In the genomic region with DNA sequence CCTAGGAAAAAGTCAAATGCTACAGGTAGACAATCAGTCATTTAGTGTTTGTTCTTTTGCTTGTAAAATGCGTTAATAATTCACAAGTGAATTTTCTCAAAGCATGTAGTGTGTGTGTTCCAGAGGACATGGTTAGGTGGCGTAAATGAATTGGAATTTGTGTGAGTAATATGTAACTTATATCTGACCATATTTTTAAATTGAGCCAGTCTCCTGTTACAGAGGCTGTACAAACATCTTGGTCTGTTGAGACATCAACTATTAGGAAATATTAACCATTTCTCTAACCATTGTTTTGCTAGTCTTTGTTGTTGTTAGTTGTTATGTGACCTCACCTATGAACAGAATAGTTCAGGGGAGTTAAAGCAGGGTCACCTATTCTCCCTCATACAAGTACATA, we compare ENCODE assay signal across 19 cellular contexts. TPM values are rescaled to one million over a fixed set of nuclear protein-coding genes. Genes with fewer than 3 reads are reported as not detected.
DNase-seq lines count a peak whose midpoint lies in the region; FAIRE-seq and TF ChIP-seq lines count a peak whose summit lies in the region.
"Had no signal": no experiment of that assay in that cellular context is flagged by ENCODE, and none has a peak within 500 bp of the region (broad histone marks: within the 10 kb centered on the region; RNA-seq: fewer than 3 reads in every experiment).

No MANE protein-coding gene starts in this region.

- no peak overlapping the region for H3K9ac ChIP-seq in mammary epithelial cell (ENCODE audit: insufficient read depth, low read length)
- no peak overlapping the region for H3K9ac ChIP-seq in kidney (ENCODE audit: low read length in 2 of 2)

- H3K79me2 ChIP-seq in mammary epithelial cell (ENCODE audit: insufficient read depth, low read length): no peaks in the 10 kb centered on the region

- no peak overlapping the region for H3K4me3 ChIP-seq in mammary epithelial cell (replicated peaks in 1 of 3; ENCODE audit: insufficient read depth in 1 of 3, low read depth in 2 of 3, low read length in 3 of 3)
- H3K4me3 ChIP-seq in kidney (ENCODE audit: low read length in 2 of 2): no peak overlapping the region
- no peak overlapping the region for H3K4me3 ChIP-seq in uterus
- H3K4me3 ChIP-seq: ascending aorta, HAP-1 had no signal

- no peaks in the 10 kb centered on the region for H3K4me1 ChIP-seq in mammary epithelial cell (ENCODE audit: insufficient read depth, low read length)
- no peaks in the 10 kb centered on the region for H3K4me1 ChIP-seq in kidney (ENCODE audit: control insufficient read depth in 1 of 2, insufficient read depth in 1 of 2, low read depth in 1 of 2, low read length in 2 of 2)
- no peaks in the 10 kb centered on the region for H3K4me1 ChIP-seq in uterus
- H3K4me1 ChIP-seq: ascending aorta, foreskin keratinocyte had no signal

- peak; percentile 13 for FAIRE-seq in kidney (lab: Jason Lieb, UNC)
- FAIRE-seq: A204.1, G401.6, GM12892 had no signal

- 85% methylated on average over 2 of the region's 2 CpGs for WGBS in mammary epithelial cell (ENCODE audit: low coverage, missing lambda C conversion rate)

- TF ChIP-seq POLR2A in uterus (IDR thresholded peaks at IDR 0.05): no peak

- TF ChIP-seq CTCF in 22Rv1 (IDR thresholded peaks at IDR 0.05) (no peak), mammary epithelial cell (conservative IDR thresholded peaks at IDR 0.05 in 1 of 2, IDR thresholded peaks at IDR 0.05 in 1 of 2; ENCODE audit: extremely low read depth in 1 of 2, insufficient read depth in 1 of 2, low read depth in 1 of 2, low read length in 2 of 2) (no peak), kidney (IDR thresholded peaks at IDR 0.05; ENCODE audit: borderline replicate concordance, extremely low read depth, insufficient read depth) (no peak), uterus (IDR thresholded peaks at IDR 0.05) (no peak)

- no peak overlapping the region for H2AFZ ChIP-seq in mammary epithelial cell (ENCODE audit: low read depth, low read length)

- dilution Hi-C loops in mammary epithelial cell (cut with HindIII; ENCODE audit: low sequenced_read_pairs): no loop called here

- H3K27ac ChIP-seq in 22Rv1 (peak overlapping the region; percentile 66), mammary epithelial cell (ENCODE audit: insufficient read depth, low read depth, low read length) (no peak overlapping the region), kidney (ENCODE audit: low read depth in 2 of 2, low read length in 2 of 2) (no peak overlapping the region), uterus (no peak overlapping the region)
- H3K27ac ChIP-seq: ascending aorta, foreskin keratinocyte had no signal

- BruUV-seq in mammary epithelial cell (replicated peaks; lab: Mats Ljungman, UMichigan): no TSS peak

- H3K4me2 ChIP-seq in mammary epithelial cell (ENCODE audit: insufficient read depth, low read depth, low read length): no peak overlapping the region

- H3K36me3 ChIP-seq in mammary epithelial cell (ENCODE audit: insufficient read depth, low read length) (peaks cover 6% of the 10 kb centered on the region), kidney (ENCODE audit: control insufficient read depth in 1 of 2, insufficient read depth in 2 of 2, low read length in 2 of 2) (no peaks in the 10 kb centered on the region), uterus (no peaks in the 10 kb centered on the region)

- H3K27me3 ChIP-seq in mammary epithelial cell (ENCODE audit: insufficient read depth, low read length) (no peaks in the 10 kb centered on the region), uterus (no peaks in the 10 kb centered on the region)
- H3K27me3 ChIP-seq: ascending aorta, foreskin keratinocyte had no signal

- H4K20me1 ChIP-seq in mammary epithelial cell (ENCODE audit: insufficient read depth, low read length): no peaks in the 10 kb centered on the region

- H3K9me3 ChIP-seq in mammary epithelial cell (replicated peaks; ENCODE audit: insufficient read depth, low read length) (no peaks in the 10 kb centered on the region), kidney (ENCODE audit: control insufficient read depth in 1 of 2, low read length in 2 of 2) (no peaks in the 10 kb centered on the region), uterus (no peaks in the 10 kb centered on the region)
- H3K9me3 ChIP-seq: ascending aorta, HAP-1 had no signal

- DNase-seq in HuH-7 (ENCODE audit: low spot score): peak; percentile 26
- DNase-seq in mammary epithelial cell: peak; percentile 50
- no peak for DNase-seq in kidney
- no peak for DNase-seq in uterus
- no peak for DNase-seq in amniotic stem cell (lab: John Stamatoyannopoulos, UW)
- no peak for DNase-seq in H4 (ENCODE audit: low spot score)
- no peak for DNase-seq in NK-92 (lab: John Stamatoyannopoulos, UW; ENCODE audit: unreplicated experiment)
- DNase-seq: activated effector memory CD4-positive, alpha-beta T cell treated with anti-CD3 and anti-CD28 coated beads, Interleukin-2, amount 50 U/mL, for 16 hours; foreskin keratinocyte; mesendoderm; NCI-H2107; stimulated activated naive B cell treated with anti-CD40 and anti-IgM and Interleukin-4, amounts not matched to agents 10 μg/mL and 1 μg/mL and 100 μg/mL, for 72 hours; trophoblast cell had no signal

- CTCF ChIA-PET in mammary epithelial cell (lab: Charles Lee; ENCODE audit: low non-redundant PET): no interaction called here

- in situ Hi-C loops in mammary epithelial cell (cut with MboI; ENCODE audit: low sequenced_read_pairs in 2 of 2): no loop called here

- intact Hi-C loops in mammary epithelial cell (cut with micrococcal nuclease): no loop called here
- intact Hi-C loops in kidney (cut with DNase I): no loop called here
- intact Hi-C loops in uterus (cut with DNase I; ENCODE audit: low total_unique reads): no loop called here

RNA-seq across cellular contexts. Expression of a gene that starts 22.7 kb away (rescaled TPM):
- total RNA-seq in mammary epithelial cell (10 to 100 TPM in 1 of 2 donors, 1 to 10 TPM in 1; 4.5 to 12.5 TPM), kidney (6.6 TPM), uterus (10 to 100 TPM in 1 of 4 donors, 1 to 10 TPM in 3; 3.8 to 10.9 (median 8.7) TPM)
- polyA plus RNA-seq in mammary epithelial cell (6.9 TPM), kidney (ENCODE audit: insufficient read depth, low read depth, low replicate concordance) (1.9 TPM)
- 12.4 TPM for polyA minus RNA-seq in mammary epithelial cell
- total RNA-seq in H4 (2014; rRNA removed; shearing (Covaris generic)): 17.4 and 21.6 TPM in 2 replicates

RNA-seq across cellular contexts. Expression of a gene that starts 22.8 kb away (rescaled TPM):
- total RNA-seq in mammary epithelial cell (10 to 100 TPM; 12.8 to 24.9 TPM), kidney (12.3 TPM), uterus (10 to 100 TPM in 1 of 4 donors, 1 to 10 TPM in 3; 1.8 to 11.9 (median 4.0) TPM)
- polyA plus RNA-seq in mammary epithelial cell (16.8 TPM), kidney (ENCODE audit: insufficient read depth, low read depth, low replicate concordance) (9.1 TPM)
- 0.83 TPM for polyA minus RNA-seq in mammary epithelial cell
- total RNA-seq in H4 (2014; rRNA removed; shearing (Covaris generic)): 8.7 and 17.3 TPM in 2 replicates

RNA-seq across cellular contexts. Expression of a gene that starts 32.8 kb away (rescaled TPM):
- total RNA-seq in mammary epithelial cell (10 to 100 TPM; 33.3 to 39.3 TPM), kidney (49.1 TPM), uterus (10 to 100 TPM; 42.5 to 89.1 (median 44.6) TPM)
- polyA plus RNA-seq in mammary epithelial cell (37.7 TPM), kidney (ENCODE audit: insufficient read depth, low read depth, low replicate concordance) (88.9 TPM)
- polyA minus RNA-seq in mammary epithelial cell: 42.6 TPM
- 53.5 and 74.6 TPM in 2 replicates for total RNA-seq in H4 (2014; rRNA removed; shearing (Covaris generic))

Comparison
In these comparisons a context has a peak if more than half of its experiments do, and no peak if none do; other contexts are left out.
1. DNase-seq: peak in HuH-7 (single experiment) and mammary epithelial cell (single experiment); none in kidney (single experiment), uterus (0 of 2), amniotic stem cell (single experiment), H4 (single experiment) and NK-92 (single experiment).